ENCODE assay signal across 30 cellular contexts in genomic region chr10:26815500-26815899, GRCh38.
"Had no signal": no experiment of that assay in that cellular context is flagged by ENCODE, and none has a peak within 500 bp of the region (broad histone marks: within the 10 kb centered on the region; RNA-seq: fewer than 3 reads in every experiment).

No MANE protein-coding gene starts in this region.

- H3K4me3 ChIP-seq: coronary artery, dorsolateral prefrontal cortex, esophagus muscularis mucosa, gastrocnemius medialis, heart left ventricle had no signal

- DNase-seq: activated CD4-positive, alpha-beta T cell treated with anti-CD3 and anti-CD28 coated beads for 36 hours; activated CD4-positive, alpha-beta T cell treated with anti-CD3 and anti-CD28 coated beads, Interleukin-2, amount 50 U/mL, for 1 hour; activated CD4-positive, alpha-beta T cell treated with anti-CD3 and anti-CD28 coated beads, Interleukin-2, amount 50 U/mL, for 48 hours; activated CD4-positive, CD25-positive, alpha-beta regulatory T cell; activated CD4-positive, CD25-positive, alpha-beta regulatory T cell treated with anti-CD3 and anti-CD28 coated beads, Interleukin-2, amount 50 U/mL, for 72 hours; activated CD8-positive, alpha-beta memory T cell treated with anti-CD3 and anti-CD28 coated beads for 24 hours; activated CD8-positive, alpha-beta T cell treated with anti-CD3 and anti-CD28 coated beads for 36 hours; activated effector memory CD4-positive, alpha-beta T cell treated with Interleukin-2 at 50 U/mL for 16 hours; activated gamma-delta T cell treated with Interleukin-2 at 50 U/mL for 16 hours; activated naive CD4-positive, alpha-beta T cell treated with anti-CD3 and anti-CD28 coated beads, Interleukin-2, amount 50 U/mL, for 16 hours; activated naive CD4-positive, alpha-beta T cell treated with Interleukin-2 at 50 U/mL for 16 hours; activated T-cell treated with anti-CD3 and anti-CD28 coated beads, Interleukin-2, amount 50 U/mL, for 4 hours; amniotic stem cell; anterior cingulate cortex; brain microvascular endothelial cell; dorsolateral prefrontal cortex; effector CD4-positive, alpha-beta T cell; effector memory CD8-positive, alpha-beta T cell; erythroblast; foreskin keratinocyte; gastrocnemius medialis; glutamatergic neuron; heart left ventricle; T1000; WERI-Rb-1 had no signal

- H3K9me3 ChIP-seq: esophagus muscularis mucosa, gastrocnemius medialis had no signal

- FAIRE-seq: astrocyte, bronchial epithelial cell had no signal

- ATAC-seq: activated CD4-positive, alpha-beta T cell treated with anti-CD3 and anti-CD28 coated beads for 36 hours; activated CD8-positive, alpha-beta T cell treated with anti-CD3 and anti-CD28 coated beads for 36 hours; activated T-cell treated with anti-CD3 and anti-CD28 coated beads, Interleukin-2, amount 50 U/mL, for 4 hours; activated T-helper 17 cell treated with anti-CD3 and anti-CD28 coated beads, Interleukin-2, amount 50 U/mL, for 72 hours; effector memory CD8-positive, alpha-beta T cell; foreskin keratinocyte; gastrocnemius medialis; heart left ventricle had no signal

- H3K27ac ChIP-seq: brain microvascular endothelial cell, coronary artery, dorsolateral prefrontal cortex, esophagus muscularis mucosa, foreskin keratinocyte, gastrocnemius medialis, heart left ventricle, WERI-Rb-1 had no signal

- H3K36me3 ChIP-seq: brain microvascular endothelial cell, esophagus muscularis mucosa, gastrocnemius medialis, WERI-Rb-1 had no signal

- H3K27me3 ChIP-seq: brain microvascular endothelial cell, dorsolateral prefrontal cortex, esophagus muscularis mucosa, foreskin keratinocyte, gastrocnemius medialis, heart left ventricle had no signal
